ENCODE assay signal across 20 cellular contexts in genomic region chr10:93826355-93826754, GRCh38.
DNase-seq lines count a peak whose midpoint lies in the region; ATAC-seq, FAIRE-seq and TF ChIP-seq lines count a peak whose summit lies in the region.
"Had no signal": no experiment of that assay in that cellular context is flagged by ENCODE, and none has a peak within 500 bp of the region (broad histone marks: within the 10 kb centered on the region; RNA-seq: fewer than 3 reads in every experiment).

No MANE protein-coding gene starts in this region.

- H3K79me2 ChIP-seq in Loucy (ENCODE audit: insufficient read depth, low read length) = no peaks in the 10 kb centered on the region
- no peaks in the 10 kb centered on the region for H3K79me2 ChIP-seq in astrocyte (ENCODE audit: insufficient read depth, low read length)
- no peaks in the 10 kb centered on the region for H3K79me2 ChIP-seq in neural cell (replicated peaks; ENCODE audit: insufficient read depth, low read length)

- H3F3A ChIP-seq in Loucy (ENCODE audit: low read depth) = no peaks in the 10 kb centered on the region
- no peaks in the 10 kb centered on the region for H3F3A ChIP-seq in neural cell (ENCODE audit: insufficient read depth, low read length, poor library complexity, severe bottlenecking)

- H3K9ac ChIP-seq in Loucy (ENCODE audit: low read depth, low read length, poor library complexity, severe bottlenecking) (no peak overlapping the region), astrocyte (ENCODE audit: low read length) (no peak overlapping the region), neural cell (ENCODE audit: low read length) (peak overlapping the region; percentile 24)

- FAIRE-seq in astrocyte (lab: Jason Lieb, UNC) = no peak
- FAIRE-seq: GM19239 had no signal

- H3K9me3 ChIP-seq in Loucy (ENCODE audit: insufficient read depth, low read depth, low read length) = no peaks in the 10 kb centered on the region
- H3K9me3 ChIP-seq in astrocyte (ENCODE audit: insufficient read depth, low read depth, low read length) = no peaks in the 10 kb centered on the region
- no peaks in the 10 kb centered on the region for H3K9me3 ChIP-seq in neural cell (ENCODE audit: low read length)
- no peaks in the 10 kb centered on the region for H3K9me3 ChIP-seq in BE2C
- H3K9me3 ChIP-seq: left lung, upper lobe of right lung had no signal

- no peaks in the 10 kb centered on the region for H3K36me3 ChIP-seq in Loucy (ENCODE audit: insufficient read depth, low read length)
- no peaks in the 10 kb centered on the region for H3K36me3 ChIP-seq in astrocyte (ENCODE audit: insufficient read depth, low read length)
- H3K36me3 ChIP-seq in neural cell (ENCODE audit: insufficient read depth, low read length) = no peaks in the 10 kb centered on the region
- no peaks in the 10 kb centered on the region for H3K36me3 ChIP-seq in BE2C
- H3K36me3 ChIP-seq: left lung, upper lobe of right lung had no signal

- peaks cover 12% of the 10 kb centered on the region for H3K4me1 Mint-ChIP-seq in astrocyte (ENCODE audit: low read depth, unreplicated experiment)

- H2AFZ ChIP-seq in Loucy (ENCODE audit: low read length) = no peak overlapping the region
- H2AFZ ChIP-seq in astrocyte (ENCODE audit: low read depth, low read length) = peak overlapping the region; percentile 21
- no peak overlapping the region for H2AFZ ChIP-seq in neural cell (ENCODE audit: low read depth, low read length)

- H3K27me3 Mint-ChIP-seq in astrocyte (ENCODE audit: low read depth, unreplicated experiment) = peaks cover 1% of the 10 kb centered on the region
- H3K27me3 Mint-ChIP-seq: activated CD4-positive, alpha-beta T cell treated with anti-CD3 and anti-CD28 coated beads for 36 hours; T-cell had no signal

- H4K20me1 ChIP-seq in Loucy (ENCODE audit: insufficient read depth, low read length, poor library complexity, severe bottlenecking) = no peaks in the 10 kb centered on the region
- no peaks in the 10 kb centered on the region for H4K20me1 ChIP-seq in astrocyte (ENCODE audit: insufficient read depth, low read length)
- no peaks in the 10 kb centered on the region for H4K20me1 ChIP-seq in neural cell (ENCODE audit: insufficient read depth)

- H3K27ac Mint-ChIP-seq in astrocyte (ENCODE audit: unreplicated experiment) = peak overlapping the region; percentile 38
- H3K27ac Mint-ChIP-seq: activated CD4-positive, alpha-beta T cell treated with anti-CD3 and anti-CD28 coated beads for 36 hours; activated naive CD4-positive, alpha-beta T cell treated with anti-CD3 and anti-CD28 coated beads, Interleukin-2, amount 50 U/mL, for 72 hours; T-cell had no signal

- H3K9me2 ChIP-seq in Loucy (replicated peaks; ENCODE audit: low read depth, low read length) (no peaks in the 10 kb centered on the region), neural cell (ENCODE audit: insufficient read depth, low read length) (no peaks in the 10 kb centered on the region)

- H3K4me3 Mint-ChIP-seq in astrocyte (ENCODE audit: unreplicated experiment) = no peak overlapping the region
- H3K4me3 Mint-ChIP-seq: activated CD4-positive, alpha-beta T cell treated with anti-CD3 and anti-CD28 coated beads for 36 hours; T-cell had no signal

- TF ChIP-seq EP300 in neural cell (conservative IDR thresholded peaks at IDR 0.05; ENCODE audit: poor library complexity, severe bottlenecking) = no peak

- H3K4me3 ChIP-seq in Loucy (ENCODE audit: low read length, poor library complexity, severe bottlenecking) (no peak overlapping the region), astrocyte (ENCODE audit: insufficient read depth, low read depth, low read length) (no peak overlapping the region), neural cell (ENCODE audit: low read length) (peak overlapping the region; percentile 39), BE2C (ENCODE audit: low read depth, low read length) (no peak overlapping the region)
- H3K4me3 ChIP-seq: left lung, upper lobe of right lung had no signal

- DNase-seq in EH (ENCODE audit: low read depth) (peak; percentile 17), astrocyte (ENCODE audit: low read depth) (peak; percentile 10), BE2C (no peak), NCI-H1048 (lab: John Stamatoyannopoulos, UW) (no peak)
- DNase-seq in activated CD4-positive, alpha-beta T cell treated with anti-CD3 and anti-CD28 coated beads for 4 hours = no peak
- DNase-seq: activated CD4-positive, alpha-beta T cell treated with anti-CD3 and anti-CD28 coated beads for 36 hours; activated T-cell treated with anti-CD3 and anti-CD28 coated beads for 4 hours; GOT3; hippocampal formation; left lung; NCI-H2171; right cardiac atrium; stimulated activated CD4-positive, alpha-beta T cell treated with anti-CD3 and anti-CD28 coated beads, Interleukin-4, amount 100 ng/mL, for 1 hour; T-cell; upper lobe of right lung had no signal

- H3K27me3 ChIP-seq in Loucy (ENCODE audit: insufficient read depth, low read length, poor library complexity, severe bottlenecking) = no peaks in the 10 kb centered on the region
- no peaks in the 10 kb centered on the region for H3K27me3 ChIP-seq in astrocyte (ENCODE audit: insufficient read depth, low read length)
- no peaks in the 10 kb centered on the region for H3K27me3 ChIP-seq in neural cell (ENCODE audit: insufficient read depth, low read depth, low read length)
- H3K27me3 ChIP-seq in BE2C = no peaks in the 10 kb centered on the region
- H3K27me3 ChIP-seq: left lung, upper lobe of right lung had no signal

- no peak for TF ChIP-seq RAD21 in neural cell (conservative IDR thresholded peaks at IDR 0.05)

- H3K4me1 ChIP-seq in Loucy (ENCODE audit: insufficient read depth, low read length, poor library complexity, severe bottlenecking) = peaks cover 10% of the 10 kb centered on the region
- no peaks in the 10 kb centered on the region for H3K4me1 ChIP-seq in astrocyte (ENCODE audit: insufficient read depth, low read length)
- no peaks in the 10 kb centered on the region for H3K4me1 ChIP-seq in BE2C
- H3K4me1 ChIP-seq: left lung, upper lobe of right lung had no signal

- no peak for TF ChIP-seq CTCF in Loucy (conservative IDR thresholded peaks at IDR 0.05; ENCODE audit: low read length)
- TF ChIP-seq CTCF in astrocyte (IDR thresholded peaks at IDR 0.05; ENCODE audit: insufficient read depth, low read depth, low read length) = no peak
- no peak for TF ChIP-seq CTCF in neural cell (IDR thresholded peaks at IDR 0.05; ENCODE audit: poor library complexity, severe bottlenecking)
- no peak for TF ChIP-seq CTCF in BE2C (IDR thresholded peaks at IDR 0.05; ENCODE audit: low read depth, low read length)

- H3K4me2 ChIP-seq in Loucy (ENCODE audit: low read depth, low read length, poor library complexity, severe bottlenecking) (peak overlapping the region; percentile 45), astrocyte (ENCODE audit: low read length) (peak overlapping the region; percentile 30), neural cell (ENCODE audit: low read length) (peak overlapping the region; percentile 47)

- ATAC-seq in HG02885 (IDR thresholded peaks at IDR 0.05; ENCODE audit: poor library complexity, unreplicated experiment) = no peak
- ATAC-seq: activated CD4-positive, alpha-beta T cell treated with anti-CD3 and anti-CD28 coated beads for 36 hours; activated naive CD4-positive, alpha-beta T cell treated with anti-CD3 and anti-CD28 coated beads, Interleukin-2, amount 50 U/mL, for 72 hours; left lung; right cardiac atrium; T-cell; upper lobe of right lung had no signal

- no peaks in the 10 kb centered on the region for H3K9me3 Mint-ChIP-seq in astrocyte (ENCODE audit: unreplicated experiment)
- H3K9me3 Mint-ChIP-seq: activated naive CD4-positive, alpha-beta T cell treated with anti-CD3 and anti-CD28 coated beads, Interleukin-2, amount 50 U/mL, for 72 hours; T-cell had no signal

- H3K36me3 Mint-ChIP-seq in astrocyte (ENCODE audit: low read depth, unreplicated experiment) = no peaks in the 10 kb centered on the region
- H3K36me3 Mint-ChIP-seq: activated naive CD4-positive, alpha-beta T cell treated with anti-CD3 and anti-CD28 coated beads, Interleukin-2, amount 50 U/mL, for 72 hours; T-cell had no signal

- H3K27ac ChIP-seq in astrocyte (ENCODE audit: low read depth, low read length) (no peak overlapping the region), neural cell (ENCODE audit: low read length) (peak overlapping the region; percentile 65)
- H3K27ac ChIP-seq: left lung, upper lobe of right lung had no signal

TF ChIP-seq in neural cell, 6 proteins besides CTCF, POLR2A, EP300 and RAD21:
- no peak for TF ChIP-seq SMC3 (conservative IDR thresholded peaks at IDR 0.05; ENCODE audit: poor library complexity)
- no peak for TF ChIP-seq REST (IDR thresholded peaks at IDR 0.05; ENCODE audit: borderline replicate concordance)
- no peak for TF ChIP-seq MXI1 (conservative IDR thresholded peaks at IDR 0.05; ENCODE audit: poor library complexity, severe bottlenecking)
- no peak for TF ChIP-seq EZH2 (IDR thresholded peaks at IDR 0.05; ENCODE audit: borderline replicate concordance, insufficient read depth, low read length, poor library complexity, severe bottlenecking)
- no peak for TF ChIP-seq TAF1 (IDR thresholded peaks at IDR 0.05; ENCODE audit: low read depth)
- TF ChIP-seq POLR2AphosphoS5 (IDR thresholded peaks at IDR 0.05) = no peak

Comparison
In these comparisons a context has a peak if more than half of its experiments do, and no peak if none do; other contexts are left out.
1. DNase-seq: peak in EH (single experiment) and astrocyte (single experiment); none in BE2C (single experiment), NCI-H1048 (single experiment) and activated CD4-positive, alpha-beta T cell treated with anti-CD3 and anti-CD28 coated beads for 4 hours (0 of 2).
2. Peak in every context shown above with its lines, with median percentiles within 50 percentile points of each other: H3K4me2 ChIP-seq.